9 cellular contexts compared by ENCODE assay signal in the genomic region with DNA sequence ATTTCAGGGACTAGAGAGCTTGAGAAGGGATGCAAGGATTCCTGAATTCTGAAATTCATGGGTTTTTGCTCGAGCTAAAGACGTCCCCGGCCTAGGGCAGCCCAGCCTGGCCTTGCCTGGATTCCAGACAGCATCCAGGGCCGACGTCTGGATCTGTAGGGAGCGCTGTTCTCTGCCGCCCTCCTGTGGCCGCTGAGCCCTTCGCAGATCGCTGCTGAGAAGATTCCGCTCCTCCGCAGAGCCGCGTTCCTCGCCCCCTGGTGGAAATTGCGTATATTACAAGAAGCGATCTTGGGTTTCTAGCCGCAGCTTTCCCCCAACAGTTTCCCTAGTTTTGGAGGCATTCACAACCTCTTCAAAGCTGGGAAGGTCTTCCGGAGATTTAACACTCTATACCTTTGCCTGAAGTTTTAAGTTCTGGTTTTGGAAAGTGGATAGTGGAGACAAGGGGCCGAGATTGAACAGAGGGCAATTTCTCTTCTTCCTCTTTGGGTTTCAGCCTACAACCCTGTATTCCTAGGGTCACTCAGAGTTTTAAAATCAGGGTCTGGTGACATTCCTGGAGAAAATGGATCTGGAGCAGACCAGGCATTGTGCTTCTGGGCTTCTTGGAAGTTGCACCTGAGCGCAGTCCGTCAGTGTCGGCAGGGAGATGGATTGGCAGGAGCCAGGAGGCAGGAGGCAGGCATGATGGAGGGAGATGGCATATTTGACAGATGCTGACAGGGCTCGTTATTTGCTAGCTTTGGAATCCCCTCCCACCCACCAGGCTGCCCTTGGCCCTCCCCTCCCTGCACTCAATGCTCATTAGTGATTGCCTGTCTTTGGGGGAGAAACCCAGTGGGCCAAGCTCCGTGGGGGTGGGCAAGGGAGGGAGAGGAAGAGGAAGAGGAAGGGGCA. TPM values are rescaled to one million over a fixed set of nuclear protein-coding genes. Genes with fewer than 3 reads are reported as not detected.
A peak's percentile ranks its signal among the peaks of the same experiment; 100 is the strongest.
DNase-seq lines count a peak whose midpoint lies in the region; ATAC-seq and TF ChIP-seq lines count a peak whose summit lies in the region.
"Had no signal": no experiment of that assay in that cellular context is flagged by ENCODE, and none has a peak within 500 bp of the region (broad histone marks: within the 10 kb centered on the region; RNA-seq: fewer than 3 reads in every experiment).

No MANE protein-coding gene starts in this region.

- H3K4me1 Mint-ChIP-seq in activated CD4-positive, alpha-beta T cell treated with anti-CD3 and anti-CD28 coated beads, Interleukin-2, amount 10 ng/mL, durations not matched to agents 7 days and 5 days = peaks cover 19% of the 10 kb centered on the region
- H3K4me1 Mint-ChIP-seq in chondrocyte (ENCODE audit: low read depth) = peaks cover 6% of the 10 kb centered on the region

- H3K4me1 ChIP-seq in left lung = peaks cover 9 to 27% of the 10 kb centered on the region in 2 donors

- peak; percentile 100 for TF ChIP-seq CTCF in chondrocyte (IDR thresholded peaks at IDR 0.05)
- peak; percentile 99 for TF ChIP-seq CTCF in left lung (IDR thresholded peaks at IDR 0.05)

- peaks cover 41 to 91% of the 10 kb centered on the region in 2 donors for H3K27me3 ChIP-seq in left lung

- peak; percentile 37 for ATAC-seq in HG03196 (IDR thresholded peaks at IDR 0.05; ENCODE audit: unreplicated experiment)
- ATAC-seq in left lung = peak; percentile 93
- no peak for ATAC-seq in HG03139 (IDR thresholded peaks at IDR 0.05; ENCODE audit: unreplicated experiment)

- POLR2A ChIA-PET in activated CD4-positive, alpha-beta T cell treated with anti-CD3 and anti-CD28 coated beads, Interleukin-2, amount 10 ng/mL, durations not matched to agents 7 days and 5 days (lab: Charles Lee) = no interaction called here

- no peak overlapping the region for H3K27ac ChIP-seq in left lung

- no peaks in the 10 kb centered on the region for H3K9me3 Mint-ChIP-seq in activated CD4-positive, alpha-beta T cell treated with anti-CD3 and anti-CD28 coated beads, Interleukin-2, amount 10 ng/mL, durations not matched to agents 7 days and 5 days
- H3K9me3 Mint-ChIP-seq in chondrocyte (ENCODE audit: low read depth) = no peaks in the 10 kb centered on the region
- H3K9me3 Mint-ChIP-seq: dendritic cell treated with granulocyte-macrophage colony-stimulating factor and Interleukin-4, amounts not matched to agents 40 ng/mL and 50 ng/mL, for 4 days had no signal

- no peaks in the 10 kb centered on the region for H3K36me3 Mint-ChIP-seq in activated CD4-positive, alpha-beta T cell treated with anti-CD3 and anti-CD28 coated beads, Interleukin-2, amount 10 ng/mL, durations not matched to agents 7 days and 5 days (ENCODE audit: low read depth)
- no peaks in the 10 kb centered on the region for H3K36me3 Mint-ChIP-seq in chondrocyte (ENCODE audit: low read depth)

- intact Hi-C loops in left lung (cut with DNase I) = no loop called here

- peaks cover 37% of the 10 kb centered on the region for H3K27me3 Mint-ChIP-seq in activated CD4-positive, alpha-beta T cell treated with anti-CD3 and anti-CD28 coated beads, Interleukin-2, amount 10 ng/mL, durations not matched to agents 7 days and 5 days
- H3K27me3 Mint-ChIP-seq in chondrocyte (ENCODE audit: low read depth) = peaks cover 25% of the 10 kb centered on the region

- no peak overlapping the region for H3K4me3 Mint-ChIP-seq in activated CD4-positive, alpha-beta T cell treated with anti-CD3 and anti-CD28 coated beads, Interleukin-2, amount 10 ng/mL, durations not matched to agents 7 days and 5 days
- no peak overlapping the region for H3K4me3 Mint-ChIP-seq in chondrocyte (ENCODE audit: unreplicated experiment)
- H3K4me3 Mint-ChIP-seq: dendritic cell treated with granulocyte-macrophage colony-stimulating factor and Interleukin-4, amounts not matched to agents 40 ng/mL and 50 ng/mL, for 4 days had no signal

- CTCF ChIA-PET in activated CD4-positive, alpha-beta T cell treated with anti-CD3 and anti-CD28 coated beads, Interleukin-2, amount 10 ng/mL, durations not matched to agents 7 days and 5 days (lab: Charles Lee) = interaction anchor here (0.8 to 9.3 kb wide), 25 partner anchors 8 to 421 kb away, joined by 3 to 155 read pairs (median 5); a partner anchor contains a TSS

- no peaks in the 10 kb centered on the region for H3K9me3 ChIP-seq in left lung

- DNase-seq in DMS114 treated with DMSO at 0.1 percent for 48 hours (lab: John Stamatoyannopoulos, UW; ENCODE audit: unreplicated experiment) = peak; percentile 86
- DNase-seq in NCI-H526 (lab: John Stamatoyannopoulos, UW) = peak; percentile 73 to 94
- peak; percentile 91 for DNase-seq in activated CD4-positive, alpha-beta T cell treated with anti-CD3 and anti-CD28 coated beads, Interleukin-2, amount 10 ng/mL, durations not matched to agents 7 days and 5 days
- DNase-seq in chondrocyte (ENCODE audit: low spot score) = no peak
- DNase-seq in left lung = peak; percentile 93 to 98
- DNase-seq in stimulated activated CD4-positive, alpha-beta T cell treated with anti-CD3 and anti-CD28 coated beads, Interleukin-2, amount 100 ng/mL, for 48 hours = peak; percentile 86 to 89

- H3K36me3 ChIP-seq in left lung = no peaks in the 10 kb centered on the region

- H3K27ac Mint-ChIP-seq in activated CD4-positive, alpha-beta T cell treated with anti-CD3 and anti-CD28 coated beads, Interleukin-2, amount 10 ng/mL, durations not matched to agents 7 days and 5 days = no peak overlapping the region
- H3K27ac Mint-ChIP-seq in chondrocyte (ENCODE audit: unreplicated experiment) = no peak overlapping the region
- H3K27ac Mint-ChIP-seq: dendritic cell treated with granulocyte-macrophage colony-stimulating factor and Interleukin-4, amounts not matched to agents 40 ng/mL and 50 ng/mL, for 4 days had no signal

- H3K4me3 ChIP-seq in left lung = no peak overlapping the region

RNA-seq across cellular contexts. Expression of a gene that starts 4.9 kb away (rescaled TPM):
- not detected for total RNA-seq in activated CD4-positive, alpha-beta T cell treated with anti-CD3 and anti-CD28 coated beads, Interleukin-2, amount 10 ng/mL, durations not matched to agents 7 days and 5 days
- total RNA-seq in chondrocyte (not detected in 3 replicates), left lung (not detected)

RNA-seq across cellular contexts. Expression of a gene that starts 19.6 kb away (rescaled TPM):
- 10 to 100 TPM; 54.6 to 56.8 TPM for total RNA-seq in activated CD4-positive, alpha-beta T cell treated with anti-CD3 and anti-CD28 coated beads, Interleukin-2, amount 10 ng/mL, durations not matched to agents 7 days and 5 days
- total RNA-seq in chondrocyte (80.9 to 96.6 TPM (median 86.9 TPM) in 3 replicates), left lung (100 to 1,000 TPM in 1 of 2 donors, 10 to 100 TPM in 1; 74.8 to 186 TPM)
